8 cellular contexts compared by ENCODE assay signal in genomic region chr19:49145485-49146407, GRCh38. TPM values are rescaled to one million over a fixed set of nuclear protein-coding genes. Genes with fewer than 3 reads are reported as not detected.
DNase-seq lines count a peak whose midpoint lies in the region; ATAC-seq, FAIRE-seq and TF ChIP-seq lines count a peak whose summit lies in the region.

No MANE protein-coding gene starts in this region.

- no peak for FAIRE-seq in HTR-8/SVneo (lab: Jason Lieb, UNC)

- no peak for TF ChIP-seq POLR2A in tibial nerve (IDR thresholded peaks at IDR 0.05)

- WGBS in tibial nerve, 2 donors: 8 to 10% methylated on average over 24 to 29 of the region's 31 CpGs

- DNase-seq in CD1c-positive myeloid dendritic cell (ENCODE audit: extremely low spot score) (peak; percentile 83), HTR-8/SVneo (ENCODE audit: insufficient read length, low spot score) (peak; percentile 64), SJSA1 (ENCODE audit: low read depth in 1 of 2, low spot score in 2 of 2) (peak; percentile 66 to 72), cardiac muscle cell (ENCODE audit: low read depth in 1 of 2, low spot score in 1 of 2) (peak; percentile 86 to 96), pons (ENCODE audit: low spot score) (peak; percentile 67), tibial nerve (ENCODE audit: low spot score in 2 of 2) (peak; percentile 64 to 85)

- no peaks in the 10 kb centered on the region for H3K36me3 ChIP-seq in SJSA1
- no peaks in the 10 kb centered on the region for H3K36me3 ChIP-seq in cardiac muscle cell
- no peaks in the 10 kb centered on the region for H3K36me3 ChIP-seq in tibial nerve

- no peaks in the 10 kb centered on the region for H3K9me3 ChIP-seq in SJSA1 (replicated peaks)
- H3K9me3 ChIP-seq in cardiac muscle cell (ENCODE audit: low read depth): no peaks in the 10 kb centered on the region
- no peaks in the 10 kb centered on the region for H3K9me3 ChIP-seq in tibial nerve

- TF ChIP-seq CTCF in cardiac muscle cell (IDR thresholded peaks at IDR 0.05; ENCODE audit: low read depth, low read length) (peak; percentile 91), tibial nerve (IDR thresholded peaks at IDR 0.05) (peak; percentile 80 to 88 (median 81))

- H3K9me3 Mint-ChIP-seq in activated naive CD8-positive, alpha-beta T cell (ENCODE audit: low read depth): no peaks in the 10 kb centered on the region

- peak overlapping the region; percentile 68 for H3K4me3 Mint-ChIP-seq in activated naive CD8-positive, alpha-beta T cell

- no peak for TF ChIP-seq EP300 in tibial nerve (IDR thresholded peaks at IDR 0.05)

- H3K4me1 Mint-ChIP-seq in activated naive CD8-positive, alpha-beta T cell (ENCODE audit: low read depth): peaks cover 28% of the 10 kb centered on the region

- peaks cover 21% of the 10 kb centered on the region for H3K27me3 Mint-ChIP-seq in activated naive CD8-positive, alpha-beta T cell

- H3K4me1 ChIP-seq in SJSA1 (replicated peaks): peaks cover 42% of the 10 kb centered on the region
- peaks cover 15% of the 10 kb centered on the region for H3K4me1 ChIP-seq in cardiac muscle cell (ENCODE audit: low read depth)
- peaks cover 0 to 54% (median 21%) of the 10 kb centered on the region in 4 donors for H3K4me1 ChIP-seq in tibial nerve

- no peak for ATAC-seq in GM21717 (IDR thresholded peaks at IDR 0.05; ENCODE audit: unreplicated experiment)

- no peaks in the 10 kb centered on the region for H3K27me3 ChIP-seq in SJSA1 (replicated peaks)
- no peaks in the 10 kb centered on the region for H3K27me3 ChIP-seq in cardiac muscle cell
- peaks cover 0 to 42% of the 10 kb centered on the region in 2 donors for H3K27me3 ChIP-seq in tibial nerve

- H3K36me3 Mint-ChIP-seq in activated naive CD8-positive, alpha-beta T cell: no peaks in the 10 kb centered on the region

- H3K27ac ChIP-seq in SJSA1 (no peak overlapping the region), cardiac muscle cell (peak overlapping the region; percentile 34), tibial nerve (no peak overlapping the region)

- H3K4me3 ChIP-seq in SJSA1 (no peak overlapping the region), cardiac muscle cell (peak overlapping the region; percentile 24), tibial nerve (peak overlapping the region in 1 of 4 donors; percentile 19)

- H3K27ac Mint-ChIP-seq in activated naive CD8-positive, alpha-beta T cell: no peak overlapping the region

RNA-seq across cellular contexts. Expression of gene HRC, which starts 9.4 kb away (rescaled TPM):
- total RNA-seq in SJSA1 (2014; rRNA removed; shearing (Covaris generic)): not detected in 2 replicates
- total RNA-seq in cardiac muscle cell: 255 and 389 TPM in 2 replicates
- 184 and 255 TPM in 2 replicates for polyA plus RNA-seq in cardiac muscle cell
- 1 to 10 TPM in 3 of 4 donors, under 1 TPM in 1; 0.60 to 4.3 (median 2.6) TPM for total RNA-seq in tibial nerve

RNA-seq across cellular contexts. Expression of gene TRPM4, which starts 11.8 kb away (rescaled TPM):
- 6.8 and 9.2 TPM in 2 replicates for total RNA-seq in SJSA1 (2014; rRNA removed; shearing (Covaris generic))
- total RNA-seq in cardiac muscle cell (51.3 and 106 TPM in 2 replicates), tibial nerve (10 to 100 TPM; 12.6 to 22.4 (median 16.7) TPM)
- 74.2 and 119 TPM in 2 replicates for polyA plus RNA-seq in cardiac muscle cell

RNA-seq across cellular contexts. Expression of gene PPFIA3, which starts 26.4 kb away (rescaled TPM):
- 3.4 and 3.6 TPM in 2 replicates for total RNA-seq in SJSA1 (2014; rRNA removed; shearing (Covaris generic))
- total RNA-seq in cardiac muscle cell (27.3 and 30.4 TPM in 2 replicates), tibial nerve (1 to 10 TPM; 1.8 to 6.7 (median 3.5) TPM)
- 29.3 and 32.5 TPM in 2 replicates for polyA plus RNA-seq in cardiac muscle cell

RNA-seq across cellular contexts. Expression of gene C19orf73, which starts 26.8 kb away (rescaled TPM):
- 4.3 TPM in 1 of 2 replicates, not detected in the other for total RNA-seq in SJSA1 (2014; rRNA removed; shearing (Covaris generic))
- total RNA-seq in cardiac muscle cell (2.1 and 12.5 TPM in 2 replicates), tibial nerve (1 to 10 TPM in 3 of 4 donors, not detected in 1; 1.0 to 7.8 (median 5.0) TPM)
- polyA plus RNA-seq in cardiac muscle cell: 3.7 and 9.6 TPM in 2 replicates

RNA-seq across cellular contexts. Expression of gene LIN7B, which starts 31.6 kb away (rescaled TPM):
- total RNA-seq in SJSA1 (2014; rRNA removed; shearing (Covaris generic)): 15.9 and 21.6 TPM in 2 replicates
- total RNA-seq in cardiac muscle cell (20.0 and 24.5 TPM in 2 replicates), tibial nerve (10 to 100 TPM; 15.7 to 24.9 (median 19.6) TPM)
- polyA plus RNA-seq in cardiac muscle cell: 34.6 and 37.8 TPM in 2 replicates

Comparison
In these comparisons a context has a peak if more than half of its experiments do, and no peak if none do; other contexts are left out.
1. RNA of gene HRC, which starts 9.4 kb away (total RNA-seq): 255 to 389 TPM in cardiac muscle cell; 0.60 to 4.3 TPM in tibial nerve and not detected in SJSA1; every median in the first group is over 10 times any median in the second.
2. Peak in every context shown above with its lines, with median percentiles within 50 percentile points of each other: DNase-seq.